8 cellular contexts compared by ENCODE assay signal in the genomic region with DNA sequence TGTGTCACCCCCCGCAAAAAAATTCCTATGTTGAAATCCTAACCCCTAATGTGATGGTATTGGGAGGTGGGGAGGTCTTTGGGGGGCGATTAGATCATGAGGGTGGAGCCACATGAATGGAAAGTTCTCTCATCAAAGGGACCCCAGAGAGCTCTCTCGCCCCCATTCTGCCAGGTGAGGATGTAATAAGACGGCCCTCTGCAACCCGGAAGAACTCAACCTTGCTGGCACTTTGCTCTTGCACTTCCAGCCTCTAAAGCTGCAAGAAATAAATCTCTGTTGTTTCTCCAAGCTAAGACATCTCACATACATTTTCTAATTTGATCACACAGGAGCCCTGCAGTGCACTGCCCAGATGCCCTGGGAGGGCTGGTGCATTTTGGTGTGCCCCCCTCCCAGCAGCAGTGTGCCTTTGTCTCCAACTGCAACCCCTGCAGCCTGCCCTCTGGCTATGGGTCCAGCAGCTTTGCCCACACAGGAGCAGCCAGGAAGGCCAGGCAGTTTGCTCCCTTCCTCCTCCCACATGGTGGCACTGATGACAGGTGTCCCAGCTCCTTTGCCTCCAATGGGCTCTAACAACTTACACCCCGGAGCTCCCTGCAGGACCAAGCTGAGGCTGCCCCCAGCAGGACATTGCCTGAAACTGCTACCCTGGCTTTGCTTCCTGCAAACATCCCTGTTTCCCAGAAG. TPM values are rescaled to one million over a fixed set of nuclear protein-coding genes. Genes with fewer than 3 reads are reported as not detected.
DNase-seq lines count a peak whose midpoint lies in the region; ATAC-seq and TF ChIP-seq lines count a peak whose summit lies in the region.

No MANE protein-coding gene starts in this region.

- POLR2A ChIA-PET in AG04450 (lab: Yijun Ruan, JAX) = interaction anchor here (1.4 kb wide), 1 partner anchor 100 kb away, joined by 4 read pairs; no protein-coding TSS in a partner anchor

- H3K27ac ChIP-seq in AG04450 (ENCODE audit: low read depth, low read length) = no peak overlapping the region
- no peak overlapping the region for H3K27ac ChIP-seq in substantia nigra (ENCODE audit: low read depth, low read length, poor library complexity, severe bottlenecking)

- no peak overlapping the region for H3K4me3 ChIP-seq in AG04450 (ENCODE audit: low read depth, low read length)
- H3K4me3 ChIP-seq in GM12875 (ENCODE audit: low read depth, low read length) = no peak overlapping the region

- H3K27me3 ChIP-seq in AG04450 (ENCODE audit: control insufficient read depth, insufficient read depth, low read length) = no peaks in the 10 kb centered on the region

- TF ChIP-seq CTCF in AG04450 (IDR thresholded peaks at IDR 0.05; ENCODE audit: low read depth, low read length) (peak; percentile 87), GM12875 (IDR thresholded peaks at IDR 0.05; ENCODE audit: borderline replicate concordance, insufficient read depth, low read depth, low read length) (peak; percentile 55; the same call in 1 of the 2 replicates)

- DNase-seq in AG04450 (ENCODE audit: low read depth, low spot score) (peak; percentile 47), NCI-H2107 treated with DMSO at 0.1 percent for 48 hours (lab: John Stamatoyannopoulos, UW; ENCODE audit: unreplicated experiment) (peak; percentile 84), amniotic epithelial cell (ENCODE audit: low read depth) (peak; percentile 62), iPS DF 19.7 (ENCODE audit: low read depth, low spot score) (peak; percentile 57), substantia nigra (lab: John Stamatoyannopoulos, UW) (peak in 39 of 49 donors; percentile 15 to 80 (median 43))

- no peak for ATAC-seq in GM18861 (IDR thresholded peaks at IDR 0.05; ENCODE audit: unreplicated experiment)
- ATAC-seq in HG02938 (IDR thresholded peaks at IDR 0.05; ENCODE audit: unreplicated experiment) = no peak

- H3K9me3 ChIP-seq in AG04450 (ENCODE audit: control insufficient read depth, insufficient read depth, low read length) = no peaks in the 10 kb centered on the region

- CTCF ChIA-PET in AG04450 (lab: Charles Lee) = interaction anchor here (0.6 to 2.6 kb wide), 61 partner anchors 9 to 670 kb away, joined by 3 to 154 read pairs (median 4); a partner anchor contains a TSS

RNA-seq across cellular contexts. Expression of a gene that starts 59.3 kb away (rescaled TPM):
- 42.0 and 47.7 TPM in 2 replicates for polyA plus RNA-seq in AG04450 (2011; rRNA removed)
- 37.8 and 41.0 TPM in 2 replicates for polyA minus RNA-seq in AG04450 (2011; rRNA and poly(A)+ RNA removed)
